8 cellular contexts compared by ENCODE assay signal in the genomic region with DNA sequence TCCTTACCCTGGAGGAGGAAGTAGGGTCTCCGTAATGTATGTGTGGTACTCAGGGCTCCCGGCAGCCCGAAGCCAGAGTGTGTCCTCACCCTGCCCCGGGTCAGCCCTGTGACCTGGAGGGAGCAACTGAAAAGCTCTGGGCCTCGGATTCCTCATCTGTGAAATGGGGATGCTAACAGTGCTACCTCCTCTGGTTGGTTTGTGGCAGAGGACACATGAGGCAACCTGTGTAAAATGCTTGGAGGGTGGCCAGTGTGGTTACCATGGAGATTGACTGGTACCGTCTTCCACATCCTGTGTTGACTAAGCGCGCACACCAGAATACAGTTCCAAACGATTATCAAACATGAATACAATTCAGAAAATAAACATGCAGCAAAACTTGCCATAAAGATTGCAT.
A peak's percentile ranks its signal among the peaks of the same experiment; 100 is the strongest.
DNase-seq lines count a peak whose midpoint lies in the region; ATAC-seq and TF ChIP-seq lines count a peak whose summit lies in the region.

No MANE protein-coding gene starts in this region.

- H3F3A ChIP-seq in SK-N-SH (replicated peaks; ENCODE audit: insufficient read depth) = peaks cover 9% of the 10 kb centered on the region

- no peak overlapping the region for H3K4me2 ChIP-seq in SK-N-SH

- no peak overlapping the region for H2AFZ ChIP-seq in SK-N-SH (ENCODE audit: low read depth)

- no peaks in the 10 kb centered on the region for H4K20me1 ChIP-seq in SK-N-SH (ENCODE audit: insufficient read depth)

- H3K9me3 Mint-ChIP-seq in activated naive CD8-positive, alpha-beta T cell treated with anti-CD3 and anti-CD28 coated beads, Interleukin-2, amount 50 U/mL, for 24 hours = peaks cover 3% of the 10 kb centered on the region

- H3K79me2 ChIP-seq in SK-N-SH (ENCODE audit: insufficient read depth) = peaks cover 12% of the 10 kb centered on the region

- no peak overlapping the region for H3K9ac ChIP-seq in SK-N-SH

- H3K27ac Mint-ChIP-seq in activated naive CD8-positive, alpha-beta T cell treated with anti-CD3 and anti-CD28 coated beads, Interleukin-2, amount 50 U/mL, for 24 hours = peak overlapping the region; percentile 64

- no peaks in the 10 kb centered on the region for H3K27me3 Mint-ChIP-seq in activated naive CD8-positive, alpha-beta T cell treated with anti-CD3 and anti-CD28 coated beads, Interleukin-2, amount 50 U/mL, for 24 hours

- no peaks in the 10 kb centered on the region for H3K9me2 ChIP-seq in SK-N-SH

- no peaks in the 10 kb centered on the region for H3K9me3 ChIP-seq in SK-N-SH

- no peaks in the 10 kb centered on the region for H3K36me3 ChIP-seq in SK-N-SH (replicated peaks in 1 of 2; ENCODE audit: control insufficient read depth in 1 of 2, insufficient read depth in 2 of 2, low read length in 1 of 2)

- intact Hi-C loops in head of caudate nucleus (cut with DNase I) = no loop called here

- CTCF ChIA-PET in SK-N-SH (lab: Yijun Ruan, JAX) = no interaction called here

- WGBS in SK-N-SH (ENCODE audit: low lambda C conversion rate) = 79% methylated on average over 9 of the region's 9 CpGs

- no peak for TF ChIP-seq RAD21 in SK-N-SH (IDR thresholded peaks at IDR 0.05; ENCODE audit: low read length)

- no peaks in the 10 kb centered on the region for H3K36me3 Mint-ChIP-seq in activated naive CD8-positive, alpha-beta T cell treated with anti-CD3 and anti-CD28 coated beads, Interleukin-2, amount 50 U/mL, for 24 hours (ENCODE audit: low read depth)

- no peaks in the 10 kb centered on the region for H3K27me3 ChIP-seq in SK-N-SH (ENCODE audit: insufficient read depth)

- H3K27ac ChIP-seq in SK-N-SH (ENCODE audit: low read depth in 2 of 2, low read length in 1 of 2) = no peak overlapping the region

- POLR2A ChIA-PET in SK-N-SH (lab: Yijun Ruan, JAX) = no interaction called here

- H3K4me3 Mint-ChIP-seq in activated naive CD8-positive, alpha-beta T cell treated with anti-CD3 and anti-CD28 coated beads, Interleukin-2, amount 50 U/mL, for 24 hours = peak overlapping the region; percentile 42

- H3K4me1 ChIP-seq in SK-N-SH (ENCODE audit: control insufficient read depth in 1 of 2, insufficient read depth in 2 of 2, low read depth in 1 of 2, low read length in 1 of 2) = peaks cover 0 to 3% of the 10 kb centered on the region in 2 experiments; a peak in 1 of 4 replicates

- ATAC-seq in activated naive CD8-positive, alpha-beta T cell treated with anti-CD3 and anti-CD28 coated beads, Interleukin-2, amount 50 U/mL, for 24 hours = peak; percentile 89
- no peak for ATAC-seq in HG03097 (IDR thresholded peaks at IDR 0.05; ENCODE audit: low FRiP score, unreplicated experiment)

- no peak overlapping the region for H3K4me3 ChIP-seq in SK-N-SH (ENCODE audit: low read depth in 2 of 2, low read length in 1 of 2)

- TF ChIP-seq CTCF in SK-N-SH (IDR thresholded peaks at IDR 0.05) = no peak

- peaks cover 66% of the 10 kb centered on the region for H3K4me1 Mint-ChIP-seq in activated naive CD8-positive, alpha-beta T cell treated with anti-CD3 and anti-CD28 coated beads, Interleukin-2, amount 50 U/mL, for 24 hours

- TF ChIP-seq EP300 in SK-N-SH (IDR thresholded peaks at IDR 0.05; ENCODE audit: borderline replicate concordance in 1 of 2, low read depth in 1 of 2, low read length in 1 of 2) = no peak

- DNase-seq in DMS53 (lab: John Stamatoyannopoulos, UW) = peak; percentile 95
- peak; percentile 40 for DNase-seq in SK-N-SH
- peak; percentile 69 for DNase-seq in activated naive CD8-positive, alpha-beta T cell treated with anti-CD3 and anti-CD28 coated beads, Interleukin-2, amount 50 U/mL, for 24 hours
- DNase-seq in pulmonary artery endothelial cell (ENCODE audit: low read depth, low spot score) = peak; percentile 78
- no peak for DNase-seq in cerebellum (ENCODE audit: low spot score)
- DNase-seq in NCI-H82 treated with DMSO at 0.1 percent for 48 hours (lab: John Stamatoyannopoulos, UW; ENCODE audit: unreplicated experiment) = no peak
- no peak for DNase-seq in head of caudate nucleus

TF ChIP-seq in SK-N-SH, 30 proteins besides CTCF, POLR2A, EP300 and RAD21:
- no peak for TF ChIP-seq GABPA (IDR thresholded peaks at IDR 0.05; ENCODE audit: low read depth)
- TF ChIP-seq TCF12 (IDR thresholded peaks at IDR 0.05) = 0 out of 2 replicates have a peak, but pooled peaks have one; percentile 7
- TF ChIP-seq, protein P1, sequence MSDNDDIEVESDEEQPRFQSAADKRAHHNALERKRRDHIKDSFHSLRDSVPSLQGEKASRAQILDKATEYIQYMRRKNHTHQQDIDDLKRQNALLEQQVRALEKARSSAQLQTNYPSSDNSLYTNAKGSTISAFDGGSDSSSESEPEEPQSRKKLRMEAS (IDR thresholded peaks at IDR 0.05; ENCODE audit: low read depth) = no peak
- TF ChIP-seq NFIC (IDR thresholded peaks at IDR 0.05; ENCODE audit: borderline replicate concordance) = peak; percentile 11; the same call in 1 of the 2 replicates

Comparison
In these comparisons a context has a peak if more than half of its experiments do, and no peak if none do; other contexts are left out.
1. DNase-seq: peak in DMS53 (single experiment), SK-N-SH (single experiment), activated naive CD8-positive, alpha-beta T cell treated with anti-CD3 and anti-CD28 coated beads, Interleukin-2, amount 50 U/mL, for 24 hours (single experiment) and pulmonary artery endothelial cell (single experiment); none in cerebellum (single experiment), NCI-H82 treated with DMSO at 0.1 percent for 48 hours (single experiment) and head of caudate nucleus (0 of 42).